8 cellular contexts compared by ENCODE assay signal in the genomic region with DNA sequence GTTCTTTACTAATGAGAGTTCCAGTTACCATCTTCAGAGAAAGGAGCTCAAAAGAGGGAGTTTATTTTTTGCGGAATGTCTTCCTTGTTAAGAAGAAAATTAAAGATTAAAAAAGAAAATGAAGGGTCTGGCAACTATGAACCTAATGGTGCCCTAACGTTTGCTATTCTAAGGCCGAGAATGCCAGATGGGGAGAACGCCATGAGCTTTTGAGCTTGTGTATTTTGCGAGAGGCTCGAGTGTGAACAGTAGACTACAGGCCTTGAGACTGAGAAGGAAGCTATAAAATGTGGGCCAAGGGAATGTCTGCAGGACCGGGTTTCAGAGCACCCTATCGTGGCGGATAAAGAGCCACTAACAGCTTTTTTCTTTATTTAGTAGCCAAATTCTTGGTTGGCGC. TPM values are rescaled to one million over a fixed set of nuclear protein-coding genes. Genes with fewer than 3 reads are reported as not detected.
A peak's percentile ranks its signal among the peaks of the same experiment; 100 is the strongest.
DNase-seq lines count a peak whose midpoint lies in the region; ATAC-seq, FAIRE-seq and TF ChIP-seq lines count a peak whose summit lies in the region.

No MANE protein-coding gene starts in this region.

- no peaks in the 10 kb centered on the region for H3K36me3 Mint-ChIP-seq in progenitor cell of endocrine pancreas (ENCODE audit: insufficient read depth)

- FAIRE-seq in urothelium cell line (lab: Jason Lieb, UNC) = no peak

- intact Hi-C loops in esophagus squamous epithelium (cut with DNase I) = no loop called here

- peak overlapping the region; percentile 85 for H3K4me3 Mint-ChIP-seq in progenitor cell of endocrine pancreas (ENCODE audit: low read depth)

- H3K27me3 ChIP-seq in RWPE2 (ENCODE audit: insufficient read depth, poor library complexity, severe bottlenecking) (no peaks in the 10 kb centered on the region), esophagus squamous epithelium (peaks cover 0 to 8% (median 0%) of the 10 kb centered on the region in 4 donors)

- H3K4me1 ChIP-seq in ES-I3 (ENCODE audit: insufficient read depth, low read length) (no peaks in the 10 kb centered on the region), RWPE2 (ENCODE audit: insufficient read depth, poor library complexity, severe bottlenecking) (no peaks in the 10 kb centered on the region), esophagus squamous epithelium (peaks cover 3 to 36% (median 20%) of the 10 kb centered on the region in 3 donors)

- no peaks in the 10 kb centered on the region for H3K36me3 ChIP-seq in ES-I3 (ENCODE audit: insufficient read depth, low read length)
- no peaks in the 10 kb centered on the region for H3K36me3 ChIP-seq in RWPE2 (ENCODE audit: low read depth)
- no peaks in the 10 kb centered on the region for H3K36me3 ChIP-seq in esophagus squamous epithelium

- peaks cover 38% of the 10 kb centered on the region for H3K27me3 Mint-ChIP-seq in progenitor cell of endocrine pancreas

- TF ChIP-seq CTCF in RWPE2 (IDR thresholded peaks at IDR 0.05; ENCODE audit: poor library complexity, severe bottlenecking) = no peak
- TF ChIP-seq CTCF in esophagus squamous epithelium (IDR thresholded peaks at IDR 0.05) = no peak
- no peak for TF ChIP-seq CTCF in progenitor cell of endocrine pancreas (IDR thresholded peaks at IDR 0.05; ENCODE audit: unreplicated experiment)

- H3K27ac Mint-ChIP-seq in progenitor cell of endocrine pancreas = peak overlapping the region; percentile 95

- H3K4me3 ChIP-seq in RWPE2 (ENCODE audit: severe bottlenecking) (peak overlapping the region; percentile 52), esophagus squamous epithelium (peak overlapping the region; percentile 67 to 89 (median 75))

- ATAC-seq in RWPE2 (ENCODE audit: low read depth) = no peak
- no peak for ATAC-seq in GM18511 (IDR thresholded peaks at IDR 0.05; ENCODE audit: unreplicated experiment)
- no peak for ATAC-seq in HG02588 (IDR thresholded peaks at IDR 0.05; ENCODE audit: unreplicated experiment)
- ATAC-seq in HG02571 (IDR thresholded peaks at IDR 0.05; ENCODE audit: unreplicated experiment) = no peak

- no peaks in the 10 kb centered on the region for H3K9me3 ChIP-seq in ES-I3 (ENCODE audit: control insufficient read depth, insufficient read depth, low read length)
- no peaks in the 10 kb centered on the region for H3K9me3 ChIP-seq in RWPE2 (ENCODE audit: severe bottlenecking)
- no peaks in the 10 kb centered on the region for H3K9me3 ChIP-seq in esophagus squamous epithelium

- H3K9ac ChIP-seq in ES-I3 (ENCODE audit: low read depth, low read length) = peak overlapping the region; percentile 75

- no peak for TF ChIP-seq POLR2A in esophagus squamous epithelium (IDR thresholded peaks at IDR 0.05)

- 85 to 91% methylated on average over 10 of the region's 10 CpGs for WGBS in esophagus squamous epithelium, 2 donors

- no peaks in the 10 kb centered on the region for H3K9me3 Mint-ChIP-seq in progenitor cell of endocrine pancreas (ENCODE audit: low read depth)

- no peak for DNase-seq in RWPE2 (ENCODE audit: low spot score)
- DNase-seq in esophagus squamous epithelium (lab: John Stamatoyannopoulos, UW) = no peak
- no peak for DNase-seq in progenitor cell of endocrine pancreas (ENCODE audit: low spot score, unreplicated experiment)
- no peak for DNase-seq in urothelium cell line (ENCODE audit: low spot score)

- H3K4me1 Mint-ChIP-seq in progenitor cell of endocrine pancreas (ENCODE audit: low read depth) = peaks cover 7% of the 10 kb centered on the region

- H3K27ac ChIP-seq in RWPE2 (ENCODE audit: poor library complexity, severe bottlenecking) = peak overlapping the region; percentile 17
- peak overlapping the region; percentile 72 to 89 (median 86) for H3K27ac ChIP-seq in esophagus squamous epithelium

RNA-seq across cellular contexts. Expression of a gene that starts 6.7 kb away (rescaled TPM):
- total RNA-seq in esophagus squamous epithelium (1 to 10 TPM in 2 of 4 donors, under 1 TPM in 2; 0.11 to 4.2 (median 1.0) TPM), progenitor cell of endocrine pancreas (4.6 and 5.0 TPM in 2 replicates)
